In genomic region chr2:196214156-196214555, GRCh38 we compare ENCODE assay signal across 20 cellular contexts.
"Had no signal": no experiment of that assay in that cellular context is flagged by ENCODE, and none has a peak within 500 bp of the region (broad histone marks: within the 10 kb centered on the region; RNA-seq: fewer than 3 reads in every experiment).

No MANE protein-coding gene starts in this region.

- H3K27me3 ChIP-seq: body of pancreas, esophagus squamous epithelium, hepatocyte, right atrium auricular region, suprapubic skin had no signal

- H3K9me3 Mint-ChIP-seq: activated T-helper 17 cell treated with anti-CD3 and anti-CD28 coated beads, Interleukin-2, amount 50 U/mL, for 72 hours; stimulated activated naive CD8-positive, alpha-beta T cell treated with anti-CD3 and anti-CD28 coated beads, Interleukin-15, Interleukin-2, amounts not matched to agents 100 ng/mL and 50 ng/mL, for 24 hours had no signal

- H3K27ac Mint-ChIP-seq: activated T-helper 17 cell treated with anti-CD3 and anti-CD28 coated beads, Interleukin-2, amount 50 U/mL, for 72 hours; progenitor cell of endocrine pancreas; stimulated activated naive CD8-positive, alpha-beta T cell treated with anti-CD3 and anti-CD28 coated beads, Interleukin-15, Interleukin-2, amounts not matched to agents 100 ng/mL and 50 ng/mL, for 24 hours had no signal

- H2AFZ ChIP-seq: hepatocyte had no signal

- H3K79me2 ChIP-seq: hepatocyte had no signal

- H3K4me1 ChIP-seq: esophagus squamous epithelium, right atrium auricular region had no signal

- H3K4me2 ChIP-seq: hepatocyte had no signal

- H3K27me3 Mint-ChIP-seq: activated T-helper 17 cell treated with anti-CD3 and anti-CD28 coated beads, Interleukin-2, amount 50 U/mL, for 72 hours; progenitor cell of endocrine pancreas; stimulated activated naive CD8-positive, alpha-beta T cell treated with anti-CD3 and anti-CD28 coated beads, Interleukin-15, Interleukin-2, amounts not matched to agents 100 ng/mL and 50 ng/mL, for 24 hours had no signal

- H3K36me3 ChIP-seq: esophagus squamous epithelium, suprapubic skin had no signal

- ATAC-seq: activated CD4-positive, CD25-positive, alpha-beta regulatory T cell treated with anti-CD3 and anti-CD28 coated beads, Interleukin-2, amount 50 U/mL, for 24 hours; activated T-helper 17 cell treated with anti-CD3 and anti-CD28 coated beads, Interleukin-2, amount 50 U/mL, for 72 hours; body of pancreas; left lobe of liver had no signal

- H3K27ac ChIP-seq: body of pancreas, coronary artery, esophagus squamous epithelium, hepatocyte, right atrium auricular region, suprapubic skin had no signal

- DNase-seq: activated CD4-positive, alpha-beta T cell treated with anti-CD3 and anti-CD28 coated beads, Interleukin-2, amount 50 U/mL, for 1 hour; activated naive CD4-positive, alpha-beta T cell treated with Interleukin-2 at 50 U/mL for 16 hours; activated T-cell treated with anti-CD3 and anti-CD28 coated beads for 4 hours; amygdala; caudate nucleus; effector CD4-positive, alpha-beta T cell; esophagus squamous epithelium; nucleus accumbens; small intestine; trophoblast cell had no signal

- H3K9me3 ChIP-seq: body of pancreas, esophagus squamous epithelium, right atrium auricular region, suprapubic skin had no signal

- H3K4me3 Mint-ChIP-seq: activated T-helper 17 cell treated with anti-CD3 and anti-CD28 coated beads, Interleukin-2, amount 50 U/mL, for 72 hours; stimulated activated naive CD8-positive, alpha-beta T cell treated with anti-CD3 and anti-CD28 coated beads, Interleukin-15, Interleukin-2, amounts not matched to agents 100 ng/mL and 50 ng/mL, for 24 hours had no signal

- H3K4me3 ChIP-seq: body of pancreas, coronary artery, esophagus squamous epithelium, hepatocyte, right atrium auricular region, suprapubic skin had no signal
